Comparison of ENCODE assay signal across 1 cellular context in the genomic region with DNA sequence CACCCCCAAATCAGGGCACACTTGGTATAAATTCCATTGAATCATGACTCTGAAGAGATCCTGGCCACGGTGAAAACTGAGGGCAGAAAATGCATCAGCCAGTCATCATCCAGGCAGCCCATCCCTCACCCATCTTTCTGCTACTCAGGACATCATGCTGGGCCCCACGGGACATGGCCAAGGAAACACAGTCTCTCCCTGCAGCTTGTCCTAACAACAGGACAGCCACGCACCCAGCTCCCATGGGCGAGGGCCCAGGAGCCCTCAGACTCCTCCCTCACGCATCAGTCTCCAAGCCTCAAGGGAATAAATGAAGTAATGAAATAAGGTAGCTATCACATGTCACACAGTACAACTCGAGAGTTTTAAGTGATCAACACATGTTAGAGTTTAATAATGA.
TF ChIP-seq lines count a peak whose summit lies in the region.

No MANE protein-coding gene starts in this region.

TF ChIP-seq in HEK293, 187 proteins besides CTCF, POLR2A, EP300 and RAD21:
- peak; percentile 21; the same call in 1 of the 2 replicates for TF ChIP-seq ZIC2 (tag by site-specific recombination; IDR thresholded peaks at IDR 0.05)
- TF ChIP-seq ZNF214 (tag by site-specific recombination; IDR thresholded peaks at IDR 0.05; ENCODE audit: borderline replicate concordance) = no peak
